In genomic region chr2:178927173-178927572, GRCh38 we compare ENCODE assay signal across 17 cellular contexts.
A peak's percentile ranks its signal among the peaks of the same experiment; 100 is the strongest.
DNase-seq lines count a peak whose midpoint lies in the region; ATAC-seq and TF ChIP-seq lines count a peak whose summit lies in the region.
"Had no signal": no experiment of that assay in that cellular context is flagged by ENCODE, and none has a peak within 500 bp of the region (broad histone marks: within the 10 kb centered on the region; RNA-seq: fewer than 3 reads in every experiment).

No MANE protein-coding gene starts in this region.

- no peak overlapping the region for H3K4me2 ChIP-seq in GM23338

- no peaks in the 10 kb centered on the region for H3K27me3 ChIP-seq in GM23338 (ENCODE audit: insufficient read depth)
- H3K27me3 ChIP-seq in psoas muscle (ENCODE audit: insufficient read depth in 3 of 3, low read length in 2 of 3), result no peaks in the 10 kb centered on the region
- H3K27me3 ChIP-seq: heart left ventricle had no signal

- no peaks in the 10 kb centered on the region for H4K20me1 ChIP-seq in GM23338 (replicated peaks; ENCODE audit: insufficient read depth)

- DNase-seq in Daoy (ENCODE audit: low read depth) (peak; percentile 2), GM23338 (ENCODE audit: low spot score) (no peak), NCI-H345 (lab: John Stamatoyannopoulos, UW) (no peak), psoas muscle (no peak), NCI-H2081 (lab: John Stamatoyannopoulos, UW) (no peak)
- DNase-seq: ACHN; CD4-positive, alpha-beta memory T cell; central memory CD4-positive, alpha-beta T cell; DMS79; effector CD8-positive, alpha-beta T cell; heart left ventricle; NCI-H2227 treated with DMSO at 0.1 percent for 48 hours; SIG-M5 had no signal

- ATAC-seq in GM18873 (IDR thresholded peaks at IDR 0.05; ENCODE audit: low FRiP score, unreplicated experiment) (peak; percentile 44), GM23338 (no peak), GM19328 (IDR thresholded peaks at IDR 0.05; ENCODE audit: unreplicated experiment) (no peak), psoas muscle (no peak)

- 77 to 85% (median 77%) methylated on average over 7 of the region's 7 CpGs for WGBS in psoas muscle, 3 donors

- H3K27me3 Mint-ChIP-seq in GM23338 (ENCODE audit: insufficient read depth, low read depth, poor library complexity) (no peaks in the 10 kb centered on the region), IgD-negative memory B cell (no peaks in the 10 kb centered on the region)

- H3K9me3 Mint-ChIP-seq in GM23338, result peaks cover 13% of the 10 kb centered on the region
- peaks cover 4 to 10% (median 4%) of the 10 kb centered on the region in 3 donors for H3K9me3 Mint-ChIP-seq in IgD-negative memory B cell

- peak overlapping the region; percentile 72; the same call in 1 of the 2 replicates for H3K27ac Mint-ChIP-seq in GM23338
- peak overlapping the region in 1 of 3 donors; percentile 29 for H3K27ac Mint-ChIP-seq in IgD-negative memory B cell
- H3K27ac Mint-ChIP-seq: CD4-positive, alpha-beta memory T cell had no signal

- peaks cover 13% of the 10 kb centered on the region for H3K36me3 Mint-ChIP-seq in GM23338 (ENCODE audit: low read depth)
- H3K36me3 Mint-ChIP-seq in IgD-negative memory B cell, result peaks cover 3% of the 10 kb centered on the region
- H3K36me3 Mint-ChIP-seq: CD4-positive, alpha-beta memory T cell had no signal

- no peaks in the 10 kb centered on the region for H3K79me2 ChIP-seq in GM23338 (replicated peaks; ENCODE audit: insufficient read depth)

- H3K4me1 ChIP-seq in GM23338 (ENCODE audit: insufficient read depth) (no peaks in the 10 kb centered on the region), psoas muscle (peaks cover 4% of the 10 kb centered on the region)

- H3K4me3 ChIP-seq in GM23338 (no peak overlapping the region), psoas muscle (no peak overlapping the region)
- H3K4me3 ChIP-seq: heart left ventricle, lung had no signal

- H3K4me1 Mint-ChIP-seq in GM23338, result peaks cover 8% of the 10 kb centered on the region
- H3K4me1 Mint-ChIP-seq in IgD-negative memory B cell, result peaks cover 11 to 16% (median 13%) of the 10 kb centered on the region in 3 donors
- H3K4me1 Mint-ChIP-seq: CD4-positive, alpha-beta memory T cell had no signal

- no peaks in the 10 kb centered on the region for H3F3A ChIP-seq in GM23338 (replicated peaks; ENCODE audit: low read depth)

- H3K27ac ChIP-seq in GM23338 (ENCODE audit: low read depth) (no peak overlapping the region), psoas muscle (no peak overlapping the region)

- no peaks in the 10 kb centered on the region for H3K9me3 ChIP-seq in psoas muscle

- TF ChIP-seq CTCF in GM23338 (conservative IDR thresholded peaks at IDR 0.05; ENCODE audit: low read depth in 2 of 2) (no peak), psoas muscle (IDR thresholded peaks at IDR 0.05) (no peak)

- no peak overlapping the region for H3K4me3 Mint-ChIP-seq in GM23338
- H3K4me3 Mint-ChIP-seq in IgD-negative memory B cell, result peak overlapping the region; percentile 16 to 89 (median 76)
- H3K4me3 Mint-ChIP-seq: CD4-positive, alpha-beta memory T cell had no signal

- H2AFZ ChIP-seq in GM23338, result no peak overlapping the region

- H3K36me3 ChIP-seq in GM23338 (ENCODE audit: insufficient read depth) (peaks cover 4% of the 10 kb centered on the region; the same call in 1 of the 2 replicates), psoas muscle (ENCODE audit: insufficient read depth in 1 of 2, low read depth in 1 of 2) (no peaks in the 10 kb centered on the region)

- no peaks in the 10 kb centered on the region for H3K9me2 ChIP-seq in GM23338 (ENCODE audit: insufficient read depth)

- intact Hi-C loops in psoas muscle (cut with DNase I), result no loop called here

TF ChIP-seq in GM23338, 12 proteins besides CTCF, POLR2A, EP300 and RAD21 (continues in another document):
- no peak for TF ChIP-seq NANOG (IDR thresholded peaks at IDR 0.05; ENCODE audit: borderline replicate concordance)
- no peak for TF ChIP-seq ETS1 (IDR thresholded peaks at IDR 0.05)
- no peak for TF ChIP-seq ZNF462 (CRISPR knock-in tag; IDR thresholded peaks at IDR 0.05)
- TF ChIP-seq CREB1 (CRISPR knock-in tag; IDR thresholded peaks at IDR 0.05; ENCODE audit: low read depth), result no peak
